ENCODE assay signal across 8 cellular contexts in the genomic region with DNA sequence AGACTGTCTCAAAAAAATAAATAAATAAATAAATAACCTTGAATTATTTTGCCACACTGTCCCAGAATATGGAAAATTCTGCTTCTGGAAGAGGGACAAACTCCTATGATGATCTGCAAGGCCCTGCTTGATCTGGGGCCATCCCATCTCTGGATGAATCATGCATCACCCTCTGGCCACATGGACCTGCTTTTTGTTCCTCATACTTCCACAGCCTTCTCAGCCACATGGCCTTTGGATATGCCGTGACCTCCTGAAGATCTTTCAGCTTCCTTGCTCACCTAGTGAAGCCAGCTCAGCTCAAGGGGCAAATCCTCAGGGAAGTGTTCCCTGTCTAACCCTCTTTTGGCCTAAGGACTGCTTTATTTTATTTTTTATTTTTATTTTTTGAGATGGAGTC. TPM values are rescaled to one million over a fixed set of nuclear protein-coding genes. Genes with fewer than 3 reads are reported as not detected.
DNase-seq lines count a peak whose midpoint lies in the region; ATAC-seq and TF ChIP-seq lines count a peak whose summit lies in the region.

No MANE protein-coding gene starts in this region.

- no peak overlapping the region for H2BK5ac ChIP-seq in neuronal stem cell (ENCODE audit: low read length)

- H3K79me2 ChIP-seq in mammary epithelial cell (ENCODE audit: insufficient read depth, low read length): no peaks in the 10 kb centered on the region

- H3K9ac ChIP-seq in mammary epithelial cell (ENCODE audit: insufficient read depth, low read length): no peak overlapping the region
- H3K9ac ChIP-seq in neuronal stem cell (ENCODE audit: low read depth, low read length, poor library complexity): no peak overlapping the region

- H3K4me3 ChIP-seq in NB4 (ENCODE audit: low read depth, low read length) (no peak overlapping the region), mammary epithelial cell (replicated peaks in 1 of 3; ENCODE audit: insufficient read depth in 1 of 3, low read depth in 2 of 3, low read length in 3 of 3) (no peak overlapping the region), neuronal stem cell (ENCODE audit: low read length in 2 of 2) (no peak overlapping the region), gastrocnemius medialis (no peak overlapping the region)

- H4K8ac ChIP-seq in neuronal stem cell (ENCODE audit: low read depth, low read length): no peak overlapping the region

- H3K4me2 ChIP-seq in mammary epithelial cell (ENCODE audit: insufficient read depth, low read depth, low read length) (no peak overlapping the region), neuronal stem cell (ENCODE audit: insufficient read depth, low read length, poor library complexity, severe bottlenecking) (no peak overlapping the region)

- H3K36me3 ChIP-seq in mammary epithelial cell (ENCODE audit: insufficient read depth, low read length) (no peaks in the 10 kb centered on the region), neuronal stem cell (replicated peaks in 1 of 2; ENCODE audit: control insufficient read depth in 2 of 2, insufficient read depth in 2 of 2, low read length in 2 of 2) (no peaks in the 10 kb centered on the region), gastrocnemius medialis (no peaks in the 10 kb centered on the region)

- 92% methylated on average over 1 of the region's 1 CpG for WGBS in mammary epithelial cell (ENCODE audit: low coverage, missing lambda C conversion rate)
- no CpG with 5 or more reads among the region's 1 CpG for WGBS in neuronal stem cell (ENCODE audit: extremely low coverage in 2 of 2, insufficient read length in 2 of 2, insufficient replicate concordance in 1 of 2), 2 donors

- H3K27me3 ChIP-seq in mammary epithelial cell (ENCODE audit: insufficient read depth, low read length) (no peaks in the 10 kb centered on the region), neuronal stem cell (ENCODE audit: control insufficient read depth in 3 of 3, insufficient read depth in 3 of 3, low read depth in 1 of 3, low read length in 3 of 3) (no peaks in the 10 kb centered on the region), gastrocnemius medialis (peaks cover 0 to 5% (median 4%) of the 10 kb centered on the region in 3 donors)

- TF ChIP-seq CTCF in NB4 (IDR thresholded peaks at IDR 0.05; ENCODE audit: low read depth, low read length): no peak
- no peak for TF ChIP-seq CTCF in mammary epithelial cell (conservative IDR thresholded peaks at IDR 0.05 in 1 of 2, IDR thresholded peaks at IDR 0.05 in 1 of 2; ENCODE audit: extremely low read depth in 1 of 2, insufficient read depth in 1 of 2, low read depth in 1 of 2, low read length in 2 of 2)
- TF ChIP-seq CTCF in gastrocnemius medialis (IDR thresholded peaks at IDR 0.05 in 4 of 5, conservative IDR thresholded peaks at IDR 0.05 in 1 of 5): no peak

- H4K91ac ChIP-seq in neuronal stem cell (ENCODE audit: low read depth, low read length, poor library complexity): no peak overlapping the region

- H3K9me3 ChIP-seq in mammary epithelial cell (replicated peaks; ENCODE audit: insufficient read depth, low read length) (no peaks in the 10 kb centered on the region), neuronal stem cell (replicated peaks in 1 of 2; ENCODE audit: control insufficient read depth in 2 of 2, insufficient read depth in 1 of 2, low read depth in 1 of 2, low read length in 2 of 2) (no peaks in the 10 kb centered on the region), gastrocnemius medialis (no peaks in the 10 kb centered on the region)

- H3K4me1 ChIP-seq in mammary epithelial cell (ENCODE audit: insufficient read depth, low read length) (peaks cover 45% of the 10 kb centered on the region), neuronal stem cell (ENCODE audit: control insufficient read depth in 2 of 2, insufficient read depth in 1 of 2, low read depth in 1 of 2, low read length in 2 of 2) (peaks cover 24 to 27% of the 10 kb centered on the region in 2 donors), gastrocnemius medialis (peaks cover 23 to 26% of the 10 kb centered on the region in 2 donors)

- in situ Hi-C loops in mammary epithelial cell (cut with MboI; ENCODE audit: low sequenced_read_pairs in 2 of 2): no loop called here
- in situ Hi-C loops in gastrocnemius medialis (cut with MboI; ENCODE audit: low sequenced_read_pairs in 4 of 4): no loop called here

- BruUV-seq in mammary epithelial cell (replicated peaks; lab: Mats Ljungman, UMichigan): no TSS peak

- H2BK15ac ChIP-seq in neuronal stem cell (ENCODE audit: low read length): peak overlapping the region; percentile 19

- no peak overlapping the region for H3K14ac ChIP-seq in neuronal stem cell (ENCODE audit: low read length)

- dilution Hi-C loops in mammary epithelial cell (cut with HindIII; ENCODE audit: low sequenced_read_pairs): no loop called here

- ATAC-seq in GM19467 (IDR thresholded peaks at IDR 0.05; ENCODE audit: unreplicated experiment) (no peak), gastrocnemius medialis (no peak)

- TF ChIP-seq POLR2A in NB4 (IDR thresholded peaks at IDR 0.05; ENCODE audit: extremely low read depth, insufficient read length) (no peak), gastrocnemius medialis (IDR thresholded peaks at IDR 0.05) (no peak)

- no peaks in the 10 kb centered on the region for H4K20me1 ChIP-seq in mammary epithelial cell (ENCODE audit: insufficient read depth, low read length)

- H2AFZ ChIP-seq in mammary epithelial cell (ENCODE audit: low read depth, low read length) (no peak overlapping the region), neuronal stem cell (ENCODE audit: low read length) (no peak overlapping the region)

- no peak overlapping the region for H3K27ac ChIP-seq in mammary epithelial cell (ENCODE audit: insufficient read depth, low read depth, low read length)
- H3K27ac ChIP-seq in neuronal stem cell (replicated peaks; ENCODE audit: low read length): no peak overlapping the region
- no peak overlapping the region for H3K27ac ChIP-seq in gastrocnemius medialis

- H3K79me1 ChIP-seq in neuronal stem cell (ENCODE audit: low read depth, low read length): no peaks in the 10 kb centered on the region

- no peak overlapping the region for H2BK12ac ChIP-seq in neuronal stem cell (ENCODE audit: low read length)

- no peak overlapping the region for H3K23ac ChIP-seq in neuronal stem cell (ENCODE audit: low read depth, low read length, poor library complexity)

- no peak overlapping the region for H2AK5ac ChIP-seq in neuronal stem cell (ENCODE audit: low read depth, low read length)

- H2BK120ac ChIP-seq in neuronal stem cell (ENCODE audit: low read depth, low read length): no peak overlapping the region

- no peak overlapping the region for H3K4ac ChIP-seq in neuronal stem cell (ENCODE audit: low read length)

- intact Hi-C loops in mammary epithelial cell (cut with micrococcal nuclease): no loop called here
- intact Hi-C loops in gastrocnemius medialis (cut with DNase I; ENCODE audit: low total_unique reads): no loop called here

- DNase-seq in SKM-1 treated with dmso at 0.1 percent for 144 hours (lab: John Stamatoyannopoulos, UW; ENCODE audit: unreplicated experiment): peak; percentile 13
- no peak for DNase-seq in SKM-1 (lab: John Stamatoyannopoulos, UW; ENCODE audit: unreplicated experiment)
- peak; percentile 42 for DNase-seq in NB4 (ENCODE audit: low read depth)
- peak; percentile 27 for DNase-seq in mammary epithelial cell
- no peak for DNase-seq in neuronal stem cell (ENCODE audit: low spot score)
- no peak for DNase-seq in COLO829 (ENCODE audit: low spot score)
- DNase-seq in gastrocnemius medialis: no peak

- CTCF ChIA-PET in mammary epithelial cell (lab: Charles Lee; ENCODE audit: low non-redundant PET): no interaction called here

- H3K18ac ChIP-seq in neuronal stem cell (ENCODE audit: low read length): no peak overlapping the region

RNA-seq across cellular contexts. Expression of a gene that starts 10.3 kb away (rescaled TPM):
- total RNA-seq in mammary epithelial cell (100 to 1,000 TPM in 1 of 2 donors, 10 to 100 TPM in 1; 16.2 to 108 TPM), gastrocnemius medialis (10 to 100 TPM; 15.4 to 19.1 (median 16.7) TPM)
- polyA plus RNA-seq in mammary epithelial cell: 42.1 TPM
- polyA minus RNA-seq in mammary epithelial cell: 25.5 TPM
- 64.6 TPM for polyA plus RNA-seq in neuronal stem cell (2013, experiment 1 of 2)
- polyA plus RNA-seq in neuronal stem cell (2013, experiment 2 of 2): 64.5 TPM

RNA-seq across cellular contexts. Expression of a gene that starts 10.4 kb away (rescaled TPM):
- total RNA-seq in mammary epithelial cell (10 to 100 TPM; 33.7 to 48.0 TPM), gastrocnemius medialis (10 to 100 TPM; 16.5 to 40.7 (median 33.4) TPM)
- 67.4 TPM for polyA plus RNA-seq in mammary epithelial cell
- polyA minus RNA-seq in mammary epithelial cell: 102 TPM
- 35.3 TPM for polyA plus RNA-seq in neuronal stem cell (2013, experiment 1 of 2)
- polyA plus RNA-seq in neuronal stem cell (2013, experiment 2 of 2): 33.1 TPM

RNA-seq across cellular contexts. Expression of a gene that starts 42.5 kb away (rescaled TPM):
- total RNA-seq in mammary epithelial cell (100 to 1,000 TPM in 1 of 2 donors, 10 to 100 TPM in 1; 76.2 to 106 TPM), gastrocnemius medialis (10 to 100 TPM; 36.3 to 81.3 (median 49.4) TPM)
- polyA plus RNA-seq in mammary epithelial cell: 90.9 TPM
- polyA minus RNA-seq in mammary epithelial cell: 45.9 TPM
- polyA plus RNA-seq in neuronal stem cell (2013, experiment 1 of 2): 123 TPM
- 121 TPM for polyA plus RNA-seq in neuronal stem cell (2013, experiment 2 of 2)

RNA-seq across cellular contexts. Expression of a gene that starts 44.0 kb away (rescaled TPM):
- 10 to 100 TPM; 28.7 to 56.2 TPM for total RNA-seq in mammary epithelial cell
- 39.3 TPM for polyA plus RNA-seq in mammary epithelial cell
- polyA minus RNA-seq in mammary epithelial cell: 66.7 TPM
- 22.9 TPM for polyA plus RNA-seq in neuronal stem cell (2013, experiment 1 of 2)
- polyA plus RNA-seq in neuronal stem cell (2013, experiment 2 of 2): 24.4 TPM
- 10 to 100 TPM; 31.7 to 47.9 (median 45.0) TPM for total RNA-seq in gastrocnemius medialis

RNA-seq across cellular contexts. Expression of a gene that starts 57.9 kb away (rescaled TPM):
- not detected for total RNA-seq in mammary epithelial cell
- polyA plus RNA-seq in mammary epithelial cell: not detected
- polyA minus RNA-seq in mammary epithelial cell: not detected
- 1.1 TPM for polyA plus RNA-seq in neuronal stem cell (2013, experiment 1 of 2)
- 1.1 TPM for polyA plus RNA-seq in neuronal stem cell (2013, experiment 2 of 2)
- 1 to 10 TPM; 2.6 to 5.0 (median 3.1) TPM for total RNA-seq in gastrocnemius medialis

Comparison
In these comparisons a context has a peak if more than half of its experiments do, and no peak if none do; other contexts are left out.
1. DNase-seq: peak in SKM-1 treated with dmso at 0.1 percent for 144 hours (single experiment), NB4 (single experiment) and mammary epithelial cell (single experiment); none in SKM-1 (single experiment), neuronal stem cell (single experiment), COLO829 (single experiment) and gastrocnemius medialis (0 of 2).